In the genomic region with DNA sequence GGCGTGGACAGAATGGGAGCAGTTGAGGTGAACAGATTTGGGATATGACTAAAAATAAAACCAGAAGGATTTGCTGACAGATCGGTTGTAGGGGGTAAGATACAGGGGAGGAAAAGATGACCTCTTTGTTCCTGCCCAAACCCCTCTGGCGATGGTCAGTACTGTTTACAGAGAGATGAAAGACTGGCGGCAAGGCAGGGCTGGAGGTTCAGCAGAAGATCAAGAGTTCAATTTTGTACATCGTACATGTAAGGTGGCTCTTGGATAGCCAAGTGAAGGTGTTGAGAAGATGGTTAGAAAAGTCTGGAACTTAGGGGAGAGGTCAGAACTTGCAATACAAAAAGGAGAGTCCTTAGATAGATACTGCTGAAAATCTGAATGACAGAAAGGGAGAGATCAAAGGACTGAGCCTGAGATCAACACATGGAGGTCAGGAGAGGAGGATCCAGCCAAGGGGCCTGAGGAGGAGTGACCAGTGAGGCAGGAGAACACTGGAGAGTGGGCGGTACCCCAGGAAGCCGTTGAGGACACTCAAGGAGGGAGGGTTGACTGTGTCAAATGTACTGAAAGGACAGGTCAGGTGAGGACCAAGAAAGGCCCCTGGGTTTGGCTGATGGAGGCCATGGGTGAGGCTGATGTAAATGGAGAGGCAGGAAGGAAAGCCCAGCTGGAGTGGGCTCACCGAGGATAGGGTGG, we compare ENCODE assay signal across 32 cellular contexts. TPM values are rescaled to one million over a fixed set of nuclear protein-coding genes. Genes with fewer than 3 reads are reported as not detected.
"Had no signal": no experiment of that assay in that cellular context is flagged by ENCODE, and none has a peak within 500 bp of the region (broad histone marks: within the 10 kb centered on the region; RNA-seq: fewer than 3 reads in every experiment).

No MANE protein-coding gene starts in this region.

- FAIRE-seq: colon, endothelial cell of umbilical vein, frontal cortex had no signal

- H3K27me3 Mint-ChIP-seq: activated naive CD8-positive, alpha-beta T cell; activated T-cell treated with anti-CD3 and anti-CD28 coated beads, Interleukin-2, amount 50 U/mL, for 24 hours; activated T-helper 17 cell treated with anti-CD3 and anti-CD28 coated beads, Interleukin-2, amount 50 U/mL, for 72 hours; central memory CD8-positive, alpha-beta T cell had no signal

- H3K4me2 ChIP-seq: smooth muscle cell had no signal

- H3K27ac Mint-ChIP-seq: activated CD4-positive, alpha-beta memory T cell treated with anti-CD3 and anti-CD28 coated beads, Interleukin-2, amount 10 ng/mL, durations not matched to agents 7 days and 5 days; activated naive CD8-positive, alpha-beta T cell; activated T-cell treated with anti-CD3 and anti-CD28 coated beads, Interleukin-2, amount 50 U/mL, for 24 hours; activated T-helper 17 cell treated with anti-CD3 and anti-CD28 coated beads, Interleukin-2, amount 50 U/mL, for 72 hours; nephron progenitor cell; T-helper 1 cell treated with Interleukin-12 subunit alpha and Interleukin-12 subunit beta and Interleukin-4 antibody, amounts not matched to agents 30 μg/mL and 1 μg/mL, for 36 hours had no signal

- H3K36me3 ChIP-seq: breast epithelium, left ventricle myocardium inferior, sigmoid colon had no signal

- H3K4me3 Mint-ChIP-seq: activated CD4-positive, alpha-beta memory T cell treated with anti-CD3 and anti-CD28 coated beads, Interleukin-2, amount 10 ng/mL, durations not matched to agents 7 days and 5 days; activated naive CD8-positive, alpha-beta T cell; activated T-cell treated with anti-CD3 and anti-CD28 coated beads, Interleukin-2, amount 50 U/mL, for 24 hours; activated T-helper 17 cell treated with anti-CD3 and anti-CD28 coated beads, Interleukin-2, amount 50 U/mL, for 72 hours; central memory CD8-positive, alpha-beta T cell; nephron progenitor cell; T-helper 1 cell treated with Interleukin-12 subunit alpha and Interleukin-12 subunit beta and Interleukin-4 antibody, amounts not matched to agents 30 μg/mL and 1 μg/mL, for 36 hours; WTC11 had no signal

- ATAC-seq: activated T-helper 17 cell treated with anti-CD3 and anti-CD28 coated beads, Interleukin-2, amount 50 U/mL, for 72 hours; esophagus mucosa; WTC11 had no signal

- DNase-seq: activated CD4-positive, alpha-beta memory T cell treated with anti-CD3 and anti-CD28 coated beads, Interleukin-2, amount 10 ng/mL, durations not matched to agents 7 days and 5 days; activated CD4-positive, alpha-beta T cell treated with anti-CD3 and anti-CD28 coated beads for 4 hours; activated CD8-positive, alpha-beta memory T cell treated with anti-CD3 and anti-CD28 coated beads, Interleukin-2, amount 50 U/mL, for 4 hours; activated naive CD4-positive, alpha-beta T cell; activated T-cell treated with anti-CD3 and anti-CD28 coated beads, Interleukin-2, amount 50 U/mL, for 24 hours; amniotic stem cell; effector memory CD4-positive, alpha-beta T cell; hypothalamus; left ventricle myocardium inferior; mammary epithelial cell; nephron progenitor cell; nucleus accumbens; sigmoid colon; stimulated activated CD4-positive, alpha-beta T cell treated with anti-CD3 and anti-CD28 coated beads, Interleukin-2, amount 100 ng/mL, for 48 hours; stimulated activated CD8-positive, alpha-beta memory T cell treated with anti-CD3 and anti-CD28 coated beads, Interleukin-4, amount 100 ng/mL, for 48 hours; stimulated activated naive CD4-positive, alpha-beta T cell treated with Interleukin-2 at 50 U/mL for 16 hours; T1000 had no signal

- H3K27me3 ChIP-seq: breast epithelium, sigmoid colon had no signal

- H3K27ac ChIP-seq: breast epithelium, left ventricle myocardium inferior, sigmoid colon had no signal

- H3K4me3 ChIP-seq: breast epithelium, left ventricle myocardium inferior, sigmoid colon, smooth muscle cell had no signal

- H3K9me3 Mint-ChIP-seq: activated CD4-positive, alpha-beta memory T cell treated with anti-CD3 and anti-CD28 coated beads, Interleukin-2, amount 10 ng/mL, durations not matched to agents 7 days and 5 days; activated T-cell treated with anti-CD3 and anti-CD28 coated beads, Interleukin-2, amount 50 U/mL, for 24 hours; activated T-helper 17 cell treated with anti-CD3 and anti-CD28 coated beads, Interleukin-2, amount 50 U/mL, for 72 hours; central memory CD8-positive, alpha-beta T cell; nephron progenitor cell; T-helper 1 cell treated with Interleukin-12 subunit alpha and Interleukin-12 subunit beta and Interleukin-4 antibody, amounts not matched to agents 30 μg/mL and 1 μg/mL, for 36 hours; WTC11 had no signal

- H3K9me3 ChIP-seq: breast epithelium, left ventricle myocardium inferior, sigmoid colon had no signal

- H3K4me1 ChIP-seq: breast epithelium, left ventricle myocardium inferior had no signal

RNA-seq across cellular contexts. Expression of a gene that starts 7.1 kb away (rescaled TPM):
- total RNA-seq: activated T-helper 17 cell treated with anti-CD3 and anti-CD28 coated beads, Interleukin-2, amount 50 U/mL, for 72 hours; breast epithelium; dermis microvascular lymphatic vessel endothelial cell; endothelial cell of umbilical vein; esophagus mucosa; frontal cortex; left ventricle myocardium inferior; mammary epithelial cell; myocyte; renal cortical epithelial cell; sigmoid colon; smooth muscle cell; ureter; WTC11 had no signal
- polyA plus RNA-seq: endothelial cell of umbilical vein, mammary epithelial cell, sigmoid colon, smooth muscle cell had no signal

RNA-seq across cellular contexts. Expression of a gene that starts 23.0 kb away (rescaled TPM):
- total RNA-seq: dermis microvascular lymphatic vessel endothelial cell, endothelial cell of umbilical vein, esophagus mucosa, frontal cortex, left ventricle myocardium inferior, mammary epithelial cell, myocyte, renal cortical epithelial cell, sigmoid colon, ureter, WTC11 had no signal
- polyA plus RNA-seq: mammary epithelial cell, smooth muscle cell had no signal
